ENCODE assay signal across 8 cellular contexts in the genomic region with DNA sequence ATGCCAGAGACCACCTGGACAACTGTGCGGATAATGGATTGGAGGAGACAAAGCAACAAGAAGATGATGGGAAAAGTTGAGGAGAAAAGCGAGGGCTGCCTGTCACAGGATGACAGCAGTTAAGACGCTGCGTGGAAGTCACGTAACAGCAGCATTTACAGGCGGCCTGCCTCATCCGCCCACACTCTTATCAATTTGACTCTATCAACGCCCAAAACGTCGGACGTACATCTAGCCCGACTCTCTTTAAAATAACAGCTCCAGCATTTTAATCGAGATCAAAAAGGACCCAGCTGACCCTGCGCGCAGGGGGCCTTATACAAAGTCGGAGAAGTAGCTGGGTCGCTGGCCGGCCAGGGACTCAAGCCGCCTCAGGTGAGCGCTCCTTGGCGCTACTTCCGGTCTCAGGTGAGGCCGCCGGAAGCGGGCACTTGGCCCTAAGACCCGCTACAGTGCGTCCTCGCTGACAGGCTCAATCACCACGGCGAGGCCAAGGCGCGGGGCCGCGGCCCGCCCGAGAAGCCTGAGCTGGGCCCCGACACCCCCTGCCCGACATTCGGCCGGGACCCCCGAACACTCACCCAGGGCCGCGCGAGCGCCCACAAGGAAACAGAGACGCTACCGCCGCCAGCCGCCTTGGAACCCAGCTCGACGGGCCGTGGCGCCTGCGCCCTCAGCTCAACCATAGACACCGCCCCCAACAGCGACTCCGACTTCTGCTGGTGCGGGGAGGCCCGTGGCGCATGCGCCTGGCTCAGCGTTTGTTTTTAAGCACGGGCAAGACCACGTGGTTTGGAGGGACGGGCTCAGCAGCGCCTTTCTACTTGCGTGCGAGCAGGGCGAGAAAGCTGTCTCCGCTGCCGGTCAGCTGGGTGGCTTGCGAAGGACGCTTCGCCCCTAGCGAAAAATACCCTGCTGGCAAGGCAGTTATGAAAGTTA. TPM values are rescaled to one million over a fixed set of nuclear protein-coding genes. Genes with fewer than 3 reads are reported as not detected.
A peak's percentile ranks its signal among the peaks of the same experiment; 100 is the strongest.
DNase-seq lines count a peak whose midpoint lies in the region; ATAC-seq, FAIRE-seq and TF ChIP-seq lines count a peak whose summit lies in the region.

A gene (minus strand): TSS at position 741 of the 939 bp plus-strand sequence.

- ATAC-seq in HG02798 (IDR thresholded peaks at IDR 0.05; ENCODE audit: poor library complexity, unreplicated experiment) = peak; percentile 86
- peak; percentile 94 for ATAC-seq in activated naive CD8-positive, alpha-beta T cell treated with anti-CD3 and anti-CD28 coated beads, Interleukin-2, amount 50 U/mL, for 24 hours

- H3K4me2 ChIP-seq in parathyroid adenoma (ENCODE audit: low read length) = peak within 1 kb of the TSS; percentile 76

- peaks cover 38% of the 10 kb centered on the region for H3K4me1 Mint-ChIP-seq in activated naive CD8-positive, alpha-beta T cell treated with anti-CD3 and anti-CD28 coated beads, Interleukin-2, amount 50 U/mL, for 24 hours

- H3K36me3 ChIP-seq in cardiac muscle cell = no peaks in the 10 kb centered on the region
- H3K36me3 ChIP-seq in parathyroid adenoma (ENCODE audit: control insufficient read depth, insufficient read depth, low read length) = no peaks in the 10 kb centered on the region
- H3K36me3 ChIP-seq in tibial artery = no peaks in the 10 kb centered on the region

- peak; percentile 91 for FAIRE-seq in GM12891 (lab: Jason Lieb, UNC)

- peaks cover 1% of the 10 kb centered on the region for H3K36me3 Mint-ChIP-seq in activated naive CD8-positive, alpha-beta T cell treated with anti-CD3 and anti-CD28 coated beads, Interleukin-2, amount 50 U/mL, for 24 hours (ENCODE audit: low read depth)

- peak within 1 kb of the TSS; percentile 65 for H3K9ac ChIP-seq in parathyroid adenoma

- H3K27ac ChIP-seq in cardiac muscle cell (peak within 1 kb of the TSS; percentile 70), parathyroid adenoma (peak within 1 kb of the TSS; percentile 90), tibial artery (peak within 1 kb of the TSS; percentile 89 to 94)

- H3K79me2 ChIP-seq in parathyroid adenoma = peaks cover 30% of the 10 kb centered on the region

- TF ChIP-seq POLR2A in GM12891 (IDR thresholded peaks at IDR 0.05; ENCODE audit: low read depth, low read length) = peak; percentile 58

- H3K9me3 Mint-ChIP-seq in activated naive CD8-positive, alpha-beta T cell treated with anti-CD3 and anti-CD28 coated beads, Interleukin-2, amount 50 U/mL, for 24 hours = peaks cover 1% of the 10 kb centered on the region

- H3K4me1 ChIP-seq in cardiac muscle cell (ENCODE audit: low read depth) = no peaks in the 10 kb centered on the region
- H3K4me1 ChIP-seq in parathyroid adenoma = peaks cover 8% of the 10 kb centered on the region
- peaks cover 0 to 49% (median 18%) of the 10 kb centered on the region in 4 donors for H3K4me1 ChIP-seq in tibial artery

- H3K9me3 ChIP-seq in cardiac muscle cell (ENCODE audit: low read depth) = no peaks in the 10 kb centered on the region
- no peaks in the 10 kb centered on the region for H3K9me3 ChIP-seq in parathyroid adenoma (ENCODE audit: control insufficient read depth, low read length)
- no peaks in the 10 kb centered on the region for H3K9me3 ChIP-seq in tibial artery

- H3K4me3 Mint-ChIP-seq in activated naive CD8-positive, alpha-beta T cell treated with anti-CD3 and anti-CD28 coated beads, Interleukin-2, amount 50 U/mL, for 24 hours = peak within 1 kb of the TSS; percentile 89

- TF ChIP-seq CTCF in cardiac muscle cell (IDR thresholded peaks at IDR 0.05; ENCODE audit: low read depth, low read length) (peak; percentile 6), parathyroid adenoma (IDR thresholded peaks at IDR 0.05) (no peak), tibial artery (IDR thresholded peaks at IDR 0.05) (peak in 1 of 2 experiments; percentile 4)

- H3K27me3 ChIP-seq in cardiac muscle cell (peaks cover 6% of the 10 kb centered on the region), parathyroid adenoma (ENCODE audit: control insufficient read depth, insufficient read depth, low read length) (no peaks in the 10 kb centered on the region), tibial artery (no peaks in the 10 kb centered on the region)

- H3K27ac Mint-ChIP-seq in activated naive CD8-positive, alpha-beta T cell treated with anti-CD3 and anti-CD28 coated beads, Interleukin-2, amount 50 U/mL, for 24 hours = peak within 1 kb of the TSS; percentile 91

- peak within 1 kb of the TSS; percentile 56 for H3K4me3 ChIP-seq in cardiac muscle cell
- H3K4me3 ChIP-seq in parathyroid adenoma (ENCODE audit: low read depth, low read length) = peak within 1 kb of the TSS; percentile 84
- H3K4me3 ChIP-seq in tibial artery = peak within 1 kb of the TSS; percentile 82 to 89

- peak within 1 kb of the TSS; percentile 91 for H2AFZ ChIP-seq in parathyroid adenoma

- intact Hi-C loops in tibial artery (cut with DNase I; ENCODE audit: low total_unique reads) = loop anchor here (5.0 kb wide), 1 partner anchor 1271 kb away; no protein-coding TSS in a partner anchor

- DNase-seq in GM12891 (ENCODE audit: insufficient read length, low spot score) (peak; percentile 92), NCI-H1417 treated with DMSO at 0.1 percent for 48 hours (lab: John Stamatoyannopoulos, UW) (peak; percentile 37), SW480 (ENCODE audit: low spot score) (peak; percentile 95), cardiac muscle cell (ENCODE audit: low read depth in 1 of 2, low spot score in 1 of 2) (peak; percentile 99), tibial artery (peak; percentile 98 to 99)
- DNase-seq in activated naive CD8-positive, alpha-beta T cell treated with anti-CD3 and anti-CD28 coated beads, Interleukin-2, amount 50 U/mL, for 24 hours = peak; percentile 96

- H3K27me3 Mint-ChIP-seq in activated naive CD8-positive, alpha-beta T cell treated with anti-CD3 and anti-CD28 coated beads, Interleukin-2, amount 50 U/mL, for 24 hours = peaks cover 17% of the 10 kb centered on the region

TF ChIP-seq in GM12891, 5 proteins besides CTCF, POLR2A, EP300 and RAD21:
- no peak; the same call in 1 of the 2 replicates for TF ChIP-seq TAF1 (IDR thresholded peaks at IDR 0.05; ENCODE audit: low read depth, low read length)
- peak; percentile 57 for TF ChIP-seq POLR2AphosphoS5 (IDR thresholded peaks at IDR 0.05; ENCODE audit: low read depth, low read length)
- TF ChIP-seq POU2F2 (IDR thresholded peaks at IDR 0.05; ENCODE audit: low read depth, low read length) = peak; percentile 42; the same call in 1 of the 2 replicates
- no peak for TF ChIP-seq SPI1 (IDR thresholded peaks at IDR 0.05; ENCODE audit: low read depth, low read length)

RNA-seq across cellular contexts. Expression of the gene that starts here (rescaled TPM):
- 7.1 TPM for polyA plus RNA-seq in GM12891 (2012; ENCODE audit: low read depth, missing spikeins)
- total RNA-seq in cardiac muscle cell = 6.8 and 9.7 TPM in 2 replicates
- 5.4 and 8.2 TPM in 2 replicates for polyA plus RNA-seq in cardiac muscle cell

Comparison
In these comparisons a context has a peak if more than half of its experiments do, and no peak if none do; other contexts are left out.
1. Peak in every context shown above with its lines: DNase-seq, ATAC-seq, H3K4me3 ChIP-seq and H3K27ac ChIP-seq.
2. DNase-seq: peak in every context shown above with its lines; median percentile 99 in cardiac muscle cell; 98 in tibial artery; 96 in activated naive CD8-positive, alpha-beta T cell treated with anti-CD3 and anti-CD28 coated beads, Interleukin-2, amount 50 U/mL, for 24 hours; 95 in SW480; 92 in GM12891; 37 in NCI-H1417 treated with DMSO at 0.1 percent for 48 hours.